ENCODE assay signal across 1 cellular context in the genomic region with DNA sequence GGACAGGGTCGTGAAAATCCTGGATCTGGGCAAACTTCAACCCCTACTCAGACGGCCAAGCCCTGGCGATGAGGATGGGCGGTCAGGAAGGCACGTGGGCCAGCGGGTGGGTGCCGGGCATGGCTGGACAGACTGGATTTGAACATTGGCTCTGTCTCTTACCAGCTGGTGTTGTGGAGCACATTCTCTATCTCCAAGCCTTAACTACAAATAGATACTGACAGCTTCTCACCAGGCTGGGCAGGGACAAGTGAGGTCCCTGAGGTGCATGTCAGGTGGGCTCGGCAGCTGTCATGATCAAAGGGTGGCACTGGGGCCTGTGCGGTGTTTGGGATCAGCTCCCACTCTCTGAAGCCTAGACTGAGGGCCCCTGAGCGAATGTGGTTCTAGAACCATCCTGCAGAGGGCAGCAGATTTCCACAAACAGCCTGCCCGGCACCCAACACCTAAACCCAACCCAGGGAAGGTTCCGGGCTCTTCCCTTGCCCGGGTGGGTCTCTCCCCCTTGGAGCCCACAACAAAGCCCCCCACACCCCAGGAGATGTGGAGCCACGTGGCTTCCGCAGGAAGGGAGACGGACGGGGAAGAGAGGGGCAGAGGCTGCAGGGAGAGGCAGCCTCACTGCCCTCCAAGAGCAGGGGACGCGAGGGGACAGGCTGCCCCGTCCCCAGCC.
TF ChIP-seq lines count a peak whose summit lies in the region.

No MANE protein-coding gene starts in this region.

TF ChIP-seq in HepG2, 621 proteins besides CTCF, POLR2A, EP300 and RAD21 (continued from another document):
- TF ChIP-seq, protein P1, sequence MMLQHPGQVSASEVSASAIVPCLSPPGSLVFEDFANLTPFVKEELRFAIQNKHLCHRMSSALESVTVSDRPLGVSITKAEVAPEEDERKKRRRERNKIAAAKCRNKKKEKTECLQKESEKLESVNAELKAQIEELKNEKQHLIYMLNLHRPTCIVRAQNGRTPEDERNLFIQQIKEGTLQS (CRISPR knock-in tag; IDR thresholded peaks at IDR 0.05), result no peak
- TF ChIP-seq PRDM15 (CRISPR knock-in tag; IDR thresholded peaks at IDR 0.05) (no peak), ZNF230 (CRISPR knock-in tag; IDR thresholded peaks at IDR 0.05) (no peak), NFKB2 (CRISPR knock-in tag; IDR thresholded peaks at IDR 0.05; ENCODE audit: borderline replicate concordance) (0 out of 2 replicates have a peak, but pooled peaks have one; percentile 22), ZXDC (CRISPR knock-in tag; IDR thresholded peaks at IDR 0.05) (no peak), ZNF546 (CRISPR knock-in tag; conservative IDR thresholded peaks at IDR 0.05) (no peak), AGO2 (optimal IDR thresholded peaks at IDR 0.05; ENCODE audit: low read depth, low read length) (peak; percentile 9), SALL1 (CRISPR knock-in tag; IDR thresholded peaks at IDR 0.05) (peak; percentile 42; the same call in 1 of the 2 replicates), ELF4 (CRISPR knock-in tag; IDR thresholded peaks at IDR 0.05; ENCODE audit: borderline replicate concordance) (no peak), HOXA5 (CRISPR knock-in tag; IDR thresholded peaks at IDR 0.05) (no peak), ZMAT3 (CRISPR knock-in tag; conservative IDR thresholded peaks at IDR 0.05) (0 out of 2 replicates have a peak, but pooled peaks have one; percentile 66), PITX1 (CRISPR knock-in tag; IDR thresholded peaks at IDR 0.05) (peak; percentile 19; the same call in 1 of the 2 replicates), ZNF207 (IDR thresholded peaks at IDR 0.05; ENCODE audit: borderline replicate concordance) (no peak), ZNF18 (CRISPR knock-in tag; IDR thresholded peaks at IDR 0.05; ENCODE audit: insufficient replicate concordance) (no peak), ZNF550 (CRISPR knock-in tag; IDR thresholded peaks at IDR 0.05; ENCODE audit: borderline replicate concordance) (no peak), ZNF138 (CRISPR knock-in tag; IDR thresholded peaks at IDR 0.05; ENCODE audit: low read depth) (0 out of 2 replicates have a peak, but pooled peaks have one; percentile 49), ZNF83 (CRISPR knock-in tag; IDR thresholded peaks at IDR 0.05; ENCODE audit: borderline replicate concordance) (no peak), MEIS2 (CRISPR knock-in tag; IDR thresholded peaks at IDR 0.05) (0 out of 2 replicates have a peak, but pooled peaks have one; percentile 6), SAP130 (CRISPR knock-in tag; IDR thresholded peaks at IDR 0.05; ENCODE audit: low read depth) (peak; percentile 9; the same call in 1 of the 2 replicates), FOXC1 (CRISPR knock-in tag; IDR thresholded peaks at IDR 0.05; ENCODE audit: borderline replicate concordance) (0 out of 2 replicates have a peak, but pooled peaks have one; percentile 15), TSC22D2 (CRISPR knock-in tag; IDR thresholded peaks at IDR 0.05; ENCODE audit: borderline replicate concordance) (no peak), SMC3 (IDR thresholded peaks at IDR 0.05; ENCODE audit: low read length) (peak; percentile 58), ZNF629 (CRISPR knock-in tag; conservative IDR thresholded peaks at IDR 0.05) (no peak)
- TF ChIP-seq, protein P2, sequence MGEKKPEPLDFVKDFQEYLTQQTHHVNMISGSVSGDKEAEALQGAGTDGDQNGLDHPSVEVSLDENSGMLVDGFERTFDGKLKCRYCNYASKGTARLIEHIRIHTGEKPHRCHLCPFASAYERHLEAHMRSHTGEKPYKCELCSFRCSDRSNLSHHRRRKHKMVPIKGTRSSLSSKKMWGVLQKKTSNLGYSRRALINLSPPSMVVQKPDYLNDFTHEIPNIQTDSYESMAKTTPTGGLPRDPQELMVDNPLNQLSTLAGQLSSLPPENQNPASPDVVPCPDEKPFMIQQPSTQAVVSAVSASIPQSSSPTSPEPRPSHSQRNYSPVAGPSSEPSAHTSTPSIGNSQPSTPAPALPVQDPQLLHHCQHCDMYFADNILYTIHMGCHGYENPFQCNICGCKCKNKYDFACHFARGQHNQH (CRISPR knock-in tag; IDR thresholded peaks at IDR 0.05), result no peak
- TF ChIP-seq, protein P3, sequence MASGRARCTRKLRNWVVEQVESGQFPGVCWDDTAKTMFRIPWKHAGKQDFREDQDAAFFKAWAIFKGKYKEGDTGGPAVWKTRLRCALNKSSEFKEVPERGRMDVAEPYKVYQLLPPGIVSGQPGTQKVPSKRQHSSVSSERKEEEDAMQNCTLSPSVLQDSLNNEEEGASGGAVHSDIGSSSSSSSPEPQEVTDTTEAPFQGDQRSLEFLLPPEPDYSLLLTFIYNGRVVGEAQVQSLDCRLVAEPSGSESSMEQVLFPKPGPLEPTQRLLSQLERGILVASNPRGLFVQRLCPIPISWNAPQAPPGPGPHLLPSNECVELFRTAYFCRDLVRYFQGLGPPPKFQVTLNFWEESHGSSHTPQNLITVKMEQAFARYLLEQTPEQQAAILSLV (CRISPR knock-in tag; IDR thresholded peaks at IDR 0.05; ENCODE audit: borderline replicate concordance), result 0 out of 2 replicates have a peak, but pooled peaks have one; percentile 46
- TF ChIP-seq, protein P4, sequence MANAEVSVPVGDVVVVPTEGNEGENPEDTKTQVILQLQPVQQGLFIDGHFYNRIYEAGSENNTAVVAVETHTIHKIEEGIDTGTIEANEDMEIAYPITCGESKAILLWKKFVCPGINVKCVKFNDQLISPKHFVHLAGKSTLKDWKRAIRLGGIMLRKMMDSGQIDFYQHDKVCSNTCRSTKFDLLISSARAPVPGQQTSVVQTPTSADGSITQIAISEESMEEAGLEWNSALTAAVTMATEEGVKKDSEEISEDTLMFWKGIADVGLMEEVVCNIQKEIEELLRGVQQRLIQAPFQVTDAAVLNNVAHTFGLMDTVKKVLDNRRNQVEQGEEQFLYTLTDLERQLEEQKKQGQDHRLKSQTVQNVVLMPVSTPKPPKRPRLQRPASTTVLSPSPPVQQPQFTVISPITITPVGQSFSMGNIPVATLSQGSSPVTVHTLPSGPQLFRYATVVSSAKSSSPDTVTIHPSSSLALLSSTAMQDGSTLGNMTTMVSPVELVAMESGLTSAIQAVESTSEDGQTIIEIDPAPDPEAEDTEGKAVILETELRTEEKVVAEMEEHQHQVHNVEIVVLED (CRISPR knock-in tag; IDR thresholded peaks at IDR 0.05; ENCODE audit: borderline replicate concordance), result 0 out of 2 replicates have a peak, but pooled peaks have one; percentile 21
